Comparison of ENCODE assay signal across 20 cellular contexts in the genomic region with DNA sequence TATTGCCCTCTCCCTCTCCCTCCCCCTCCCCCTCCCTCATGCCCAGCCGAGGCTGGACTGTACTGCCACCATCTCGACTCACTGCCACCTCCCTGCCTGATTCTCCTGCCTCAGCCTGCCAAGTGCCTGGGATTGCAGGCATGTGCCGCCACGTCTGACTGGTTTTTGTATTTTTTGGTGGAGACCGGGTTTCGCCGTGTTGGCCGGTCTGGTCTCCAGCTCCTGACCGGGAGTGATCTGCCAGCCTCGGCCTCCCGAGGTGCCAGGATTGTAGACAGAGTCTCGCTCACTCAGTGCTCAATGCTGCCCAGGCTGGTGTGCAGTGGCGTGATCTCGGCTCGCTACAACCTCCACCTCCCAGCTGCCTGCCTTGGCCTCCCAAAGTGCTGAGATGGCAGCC. TPM values are rescaled to one million over a fixed set of nuclear protein-coding genes. Genes with fewer than 3 reads are reported as not detected.
"Had no signal": no experiment of that assay in that cellular context is flagged by ENCODE, and none has a peak within 500 bp of the region (broad histone marks: within the 10 kb centered on the region; RNA-seq: fewer than 3 reads in every experiment).

No MANE protein-coding gene starts in this region.

RNA-seq across cellular contexts. Expression of a gene that starts 5.6 kb away (rescaled TPM):
- total RNA-seq: activated naive CD4-positive, alpha-beta T cell treated with anti-CD3 and anti-CD28 coated beads for 36 hours; activated naive CD4-positive, alpha-beta T cell treated with anti-CD3 and anti-CD28 coated beads, Interleukin-2, amount 50 U/mL, for 72 hours; activated naive CD8-positive, alpha-beta T cell treated with anti-CD3 and anti-CD28 coated beads for 36 hours; activated naive CD8-positive, alpha-beta T cell treated with anti-CD3 and anti-CD28 coated beads, Interleukin-2, amount 10 ng/mL, durations not matched to agents 7 days and 5 days; activated T-cell treated with anti-CD3 and anti-CD28 coated beads, Interleukin-2, amount 50 U/mL, for 4 hours; activated T-cell treated with anti-CD3 and anti-CD28 coated beads, Interleukin-2, amount 50 U/mL, for 72 hours; activated T-helper 1 cell treated with anti-CD3 and anti-CD28 coated beads, Interleukin-12 subunit alpha, Interleukin-12 subunit beta, Interleukin-2, Interleukin-4 antibody, amounts not matched to agents 30 ng/mL and 10 ng/mL and 1 ng/mL, durations not matched to agents 14 hours and 24 hours and 36 hours; activated T-helper 17 cell treated with anti-CD3 and anti-CD28 coated beads, Interleukin-2, amount 50 U/mL, for 72 hours; activated T-helper 2 cell treated with anti-CD3 and anti-CD28 coated beads, Interferon-gamma antibody, Interleukin-2, Interleukin-4, amounts not matched to agents 10 μg/mL and 5 μg/mL and 100 μg/mL, durations not matched to agents 14 hours and 24 hours and 36 hours; adrenal gland; aorta; ascending aorta; astrocyte; body of pancreas; breast epithelium; bronchial epithelial cell; cardiac muscle cell; cardiac septum; cerebellum; chondrocyte had no signal

RNA-seq across cellular contexts. Expression of a gene that starts 17.0 kb away (rescaled TPM):
- total RNA-seq: activated naive CD4-positive, alpha-beta T cell treated with anti-CD3 and anti-CD28 coated beads for 36 hours; activated naive CD4-positive, alpha-beta T cell treated with anti-CD3 and anti-CD28 coated beads, Interleukin-2, amount 50 U/mL, for 72 hours; activated naive CD8-positive, alpha-beta T cell treated with anti-CD3 and anti-CD28 coated beads for 36 hours; activated naive CD8-positive, alpha-beta T cell treated with anti-CD3 and anti-CD28 coated beads, Interleukin-2, amount 10 ng/mL, durations not matched to agents 7 days and 5 days; activated T-cell treated with anti-CD3 and anti-CD28 coated beads, Interleukin-2, amount 50 U/mL, for 4 hours; activated T-cell treated with anti-CD3 and anti-CD28 coated beads, Interleukin-2, amount 50 U/mL, for 72 hours; activated T-helper 1 cell treated with anti-CD3 and anti-CD28 coated beads, Interleukin-12 subunit alpha, Interleukin-12 subunit beta, Interleukin-2, Interleukin-4 antibody, amounts not matched to agents 30 ng/mL and 10 ng/mL and 1 ng/mL, durations not matched to agents 14 hours and 24 hours and 36 hours; activated T-helper 17 cell treated with anti-CD3 and anti-CD28 coated beads, Interleukin-2, amount 50 U/mL, for 72 hours; activated T-helper 2 cell treated with anti-CD3 and anti-CD28 coated beads, Interferon-gamma antibody, Interleukin-2, Interleukin-4, amounts not matched to agents 10 μg/mL and 5 μg/mL and 100 μg/mL, durations not matched to agents 14 hours and 24 hours and 36 hours; adrenal gland; aorta; ascending aorta; astrocyte; body of pancreas; bronchial epithelial cell; cardiac muscle cell; cardiac septum; cerebellum; chondrocyte had no signal

RNA-seq across cellular contexts. Expression of a gene that starts 54.0 kb away (rescaled TPM):
- total RNA-seq: activated T-helper 1 cell treated with anti-CD3 and anti-CD28 coated beads, Interleukin-12 subunit alpha, Interleukin-12 subunit beta, Interleukin-2, Interleukin-4 antibody, amounts not matched to agents 30 ng/mL and 10 ng/mL and 1 ng/mL, durations not matched to agents 14 hours and 24 hours and 36 hours; ascending aorta; astrocyte; body of pancreas; bronchial epithelial cell; cardiac muscle cell; cardiac septum; cerebellum; chondrocyte had no signal
